ENCODE assay signal across 8 cellular contexts in the genomic region with DNA sequence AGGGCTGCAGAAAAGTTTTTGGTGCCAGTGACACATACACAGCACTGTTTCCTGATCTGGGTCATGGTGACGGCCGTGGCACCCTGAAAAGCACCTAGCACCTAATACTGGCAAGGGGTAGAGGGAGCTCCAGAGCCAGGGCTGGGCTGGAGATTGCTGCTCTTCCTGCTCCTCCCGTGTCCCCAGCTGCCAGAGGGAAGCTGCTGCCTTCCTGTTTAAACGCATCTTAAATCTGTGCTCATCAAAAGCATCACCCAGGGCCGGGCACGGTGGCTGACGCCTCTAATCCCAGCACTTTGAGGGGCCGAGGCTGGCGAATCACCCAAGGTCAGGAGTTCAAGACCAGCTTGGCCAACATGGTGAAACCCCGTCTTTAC.
DNase-seq lines count a peak whose midpoint lies in the region; ATAC-seq and TF ChIP-seq lines count a peak whose summit lies in the region.

No MANE protein-coding gene starts in this region.

- intact Hi-C loops in CD4-positive, alpha-beta memory T cell (cut with micrococcal nuclease): loop anchor here (1.0 kb wide), 1 partner anchor 295 kb away; no protein-coding TSS in a partner anchor

- H3K27me3 Mint-ChIP-seq in CD4-positive, alpha-beta memory T cell: peaks cover 2 to 4% of the 10 kb centered on the region in 2 donors
- H3K27me3 Mint-ChIP-seq in effector memory CD8-positive, alpha-beta T cell: peaks cover 10 to 37% of the 10 kb centered on the region in 2 donors

- H3K27ac ChIP-seq in CD4-positive, alpha-beta memory T cell (ENCODE audit: low read depth, low read length): no peak overlapping the region

- no peaks in the 10 kb centered on the region for H3K36me3 Mint-ChIP-seq in CD4-positive, alpha-beta memory T cell
- H3K36me3 Mint-ChIP-seq in effector memory CD8-positive, alpha-beta T cell (ENCODE audit: insufficient read depth): peaks cover 2% of the 10 kb centered on the region

- H3K4me3 ChIP-seq in CD4-positive, alpha-beta memory T cell (ENCODE audit: low read length in 2 of 2): no peak overlapping the region

- H3K9me3 Mint-ChIP-seq in CD4-positive, alpha-beta memory T cell: no peaks in the 10 kb centered on the region
- H3K9me3 Mint-ChIP-seq in effector memory CD8-positive, alpha-beta T cell: no peaks in the 10 kb centered on the region

- POLR2A ChIA-PET in CD4-positive, alpha-beta memory T cell (lab: Charles Lee; ENCODE audit: partially characterized antibody): interaction anchor here (1.5 to 4.3 kb wide), 2 partner anchors 16 to 157 kb away, joined by 3 to 17 read pairs; a partner anchor contains a TSS

- no peaks in the 10 kb centered on the region for H3K36me3 ChIP-seq in CD4-positive, alpha-beta memory T cell (ENCODE audit: insufficient read depth, low read length)

- no peak overlapping the region for H3K4me3 Mint-ChIP-seq in CD4-positive, alpha-beta memory T cell
- no peak overlapping the region for H3K4me3 Mint-ChIP-seq in effector memory CD8-positive, alpha-beta T cell

- peaks cover 8% of the 10 kb centered on the region for H3K4me1 ChIP-seq in CD4-positive, alpha-beta memory T cell (ENCODE audit: insufficient read depth, low read length)

- DNase-seq in CD4-positive, alpha-beta memory T cell: peak in 3 of 5 donors; percentile 7 to 26 (median 25)
- no peak for DNase-seq in effector memory CD8-positive, alpha-beta T cell
- peak; percentile 80 for DNase-seq in mesenteric fat pad (ENCODE audit: low spot score)
- DNase-seq in activated gamma-delta T cell (lab: John Stamatoyannopoulos, UW): no peak
- DNase-seq in NCI-H446 treated with DMSO at 0.1 percent for 48 hours (lab: John Stamatoyannopoulos, UW): no peak

- ATAC-seq in GM19438 (IDR thresholded peaks at IDR 0.05; ENCODE audit: low read depth, unreplicated experiment): peak; percentile 85
- peak; percentile 41 for ATAC-seq in effector memory CD8-positive, alpha-beta T cell (replicated peaks)
- no peak for ATAC-seq in GM19328 (IDR thresholded peaks at IDR 0.05; ENCODE audit: unreplicated experiment)

- CTCF ChIA-PET in CD4-positive, alpha-beta memory T cell (lab: Charles Lee; ENCODE audit: partially characterized antibody): interaction anchor here (0.6 to 3.8 kb wide), 12 partner anchors 12 to 295 kb away, joined by 3 to 24 read pairs (median 4); no protein-coding TSS in a partner anchor

- H3K4me1 Mint-ChIP-seq in CD4-positive, alpha-beta memory T cell: peaks cover 5 to 21% (median 6%) of the 10 kb centered on the region in 4 donors
- H3K4me1 Mint-ChIP-seq in effector memory CD8-positive, alpha-beta T cell (ENCODE audit: low read depth in 2 of 2): peaks cover 0 to 2% of the 10 kb centered on the region in 2 donors

- no peaks in the 10 kb centered on the region for H3K9me3 ChIP-seq in CD4-positive, alpha-beta memory T cell (ENCODE audit: control insufficient read depth in 1 of 2, low read length in 2 of 2)

- H3K27ac Mint-ChIP-seq in CD4-positive, alpha-beta memory T cell: no peak overlapping the region
- H3K27ac Mint-ChIP-seq in effector memory CD8-positive, alpha-beta T cell: no peak overlapping the region

- no peaks in the 10 kb centered on the region for H3K27me3 ChIP-seq in CD4-positive, alpha-beta memory T cell (ENCODE audit: insufficient read depth, low read length)

TF ChIP-seq in PFSK-1, 5 proteins besides CTCF, POLR2A, EP300 and RAD21:
- TF ChIP-seq TAF1 (IDR thresholded peaks at IDR 0.05; ENCODE audit: borderline replicate concordance, insufficient read depth, low read length): no peak
- TF ChIP-seq FOXP2 (optimal IDR thresholded peaks at IDR 0.05; ENCODE audit: borderline replicate concordance, extremely low read depth, extremely low read length, insufficient read depth): peak; percentile 50
- TF ChIP-seq, protein P1, sequence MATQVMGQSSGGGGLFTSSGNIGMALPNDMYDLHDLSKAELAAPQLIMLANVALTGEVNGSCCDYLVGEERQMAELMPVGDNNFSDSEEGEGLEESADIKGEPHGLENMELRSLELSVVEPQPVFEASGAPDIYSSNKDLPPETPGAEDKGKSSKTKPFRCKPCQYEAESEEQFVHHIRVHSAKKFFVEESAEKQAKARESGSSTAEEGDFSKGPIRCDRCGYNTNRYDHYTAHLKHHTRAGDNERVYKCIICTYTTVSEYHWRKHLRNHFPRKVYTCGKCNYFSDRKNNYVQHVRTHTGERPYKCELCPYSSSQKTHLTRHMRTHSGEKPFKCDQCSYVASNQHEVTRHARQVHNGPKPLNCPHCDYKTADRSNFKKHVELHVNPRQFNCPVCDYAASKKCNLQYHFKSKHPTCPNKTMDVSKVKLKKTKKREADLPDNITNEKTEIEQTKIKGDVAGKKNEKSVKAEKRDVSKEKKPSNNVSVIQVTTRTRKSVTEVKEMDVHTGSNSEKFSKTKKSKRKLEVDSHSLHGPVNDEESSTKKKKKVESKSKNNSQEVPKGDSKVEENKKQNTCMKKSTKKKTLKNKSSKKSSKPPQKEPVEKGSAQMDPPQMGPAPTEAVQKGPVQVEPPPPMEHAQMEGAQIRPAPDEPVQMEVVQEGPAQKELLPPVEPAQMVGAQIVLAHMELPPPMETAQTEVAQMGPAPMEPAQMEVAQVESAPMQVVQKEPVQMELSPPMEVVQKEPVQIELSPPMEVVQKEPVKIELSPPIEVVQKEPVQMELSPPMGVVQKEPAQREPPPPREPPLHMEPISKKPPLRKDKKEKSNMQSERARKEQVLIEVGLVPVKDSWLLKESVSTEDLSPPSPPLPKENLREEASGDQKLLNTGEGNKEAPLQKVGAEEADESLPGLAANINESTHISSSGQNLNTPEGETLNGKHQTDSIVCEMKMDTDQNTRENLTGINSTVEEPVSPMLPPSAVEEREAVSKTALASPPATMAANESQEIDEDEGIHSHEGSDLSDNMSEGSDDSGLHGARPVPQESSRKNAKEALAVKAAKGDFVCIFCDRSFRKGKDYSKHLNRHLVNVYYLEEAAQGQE (IDR thresholded peaks at IDR 0.05; ENCODE audit: insufficient read depth in 1 of 2, low read depth in 2 of 2, low read length in 2 of 2): no peak
- no peak for TF ChIP-seq SIN3A (IDR thresholded peaks at IDR 0.05; ENCODE audit: borderline replicate concordance, insufficient read depth, low read length)
- no peak for TF ChIP-seq POLR2AphosphoS5 (IDR thresholded peaks at IDR 0.05; ENCODE audit: low read depth, low read length)

Comparison
In these comparisons a context has a peak if more than half of its experiments do, and no peak if none do; other contexts are left out.
1. DNase-seq: peak in CD4-positive, alpha-beta memory T cell (3 of 5) and mesenteric fat pad (single experiment); none in effector memory CD8-positive, alpha-beta T cell (0 of 3), activated gamma-delta T cell (single experiment) and NCI-H446 treated with DMSO at 0.1 percent for 48 hours (single experiment).